Comparison of ENCODE assay signal across 8 cellular contexts in genomic region chr9:137025120-137025966, GRCh38. TPM values are rescaled to one million over a fixed set of nuclear protein-coding genes. Genes with fewer than 3 reads are reported as not detected.
A peak's percentile ranks its signal among the peaks of the same experiment; 100 is the strongest.
DNase-seq lines count a peak whose midpoint lies in the region; TF ChIP-seq lines count a peak whose summit lies in the region.
"Had no signal": no experiment of that assay in that cellular context is flagged by ENCODE, and none has a peak within 500 bp of the region (broad histone marks: within the 10 kb centered on the region; RNA-seq: fewer than 3 reads in every experiment).

No MANE protein-coding gene starts in this region.

- no peaks in the 10 kb centered on the region for H3K9me2 ChIP-seq in Loucy (replicated peaks; ENCODE audit: low read depth, low read length)

- H3K4me3 Mint-ChIP-seq in activated CD4-positive, alpha-beta memory T cell treated with anti-CD3 and anti-CD28 coated beads, Interleukin-2, amount 10 ng/mL, durations not matched to agents 7 days and 5 days: no peak overlapping the region

- peak overlapping the region; percentile 84 for H3K4me2 ChIP-seq in Loucy (ENCODE audit: low read depth, low read length, poor library complexity, severe bottlenecking)

- no peaks in the 10 kb centered on the region for H3K9me3 Mint-ChIP-seq in activated CD4-positive, alpha-beta memory T cell treated with anti-CD3 and anti-CD28 coated beads, Interleukin-2, amount 10 ng/mL, durations not matched to agents 7 days and 5 days

- H3K27ac Mint-ChIP-seq in activated CD4-positive, alpha-beta memory T cell treated with anti-CD3 and anti-CD28 coated beads, Interleukin-2, amount 10 ng/mL, durations not matched to agents 7 days and 5 days: no peak overlapping the region

- peaks cover 4% of the 10 kb centered on the region; the same call in 1 of the 2 replicates for H3F3A ChIP-seq in Loucy (ENCODE audit: low read depth)

- no peaks in the 10 kb centered on the region for H3K36me3 ChIP-seq in Loucy (ENCODE audit: insufficient read depth, low read length)

- CTCF ChIA-PET in activated CD4-positive, alpha-beta memory T cell treated with anti-CD3 and anti-CD28 coated beads, Interleukin-2, amount 10 ng/mL, durations not matched to agents 7 days and 5 days (lab: Charles Lee): interaction anchor here (0.7 to 7.3 kb wide), 6 partner anchors 10 to 206 kb away, joined by 3 to 105 read pairs (median 4); partner anchors contain the start of gene SAPCD2

- peaks cover 5% of the 10 kb centered on the region; the same call in 1 of the 2 replicates for H3K79me2 ChIP-seq in Loucy (ENCODE audit: insufficient read depth, low read length)

- no peaks in the 10 kb centered on the region for H3K9me3 ChIP-seq in Loucy (ENCODE audit: insufficient read depth, low read depth, low read length)

- H4K20me1 ChIP-seq in Loucy (ENCODE audit: insufficient read depth, low read length, poor library complexity, severe bottlenecking): peaks cover 9% of the 10 kb centered on the region

- POLR2A ChIA-PET in activated CD4-positive, alpha-beta memory T cell treated with anti-CD3 and anti-CD28 coated beads, Interleukin-2, amount 10 ng/mL, durations not matched to agents 7 days and 5 days (lab: Charles Lee): interaction anchor here (1.0 to 2.3 kb wide), 4 partner anchors 10 to 29 kb away, joined by 3 to 12 read pairs (median 6); partner anchors contain the start of gene CLIC3

- peaks cover 27% of the 10 kb centered on the region for H3K4me1 Mint-ChIP-seq in activated CD4-positive, alpha-beta memory T cell treated with anti-CD3 and anti-CD28 coated beads, Interleukin-2, amount 10 ng/mL, durations not matched to agents 7 days and 5 days

- H3K4me3 ChIP-seq in Loucy (ENCODE audit: low read length, poor library complexity, severe bottlenecking): no peak overlapping the region

- H3K36me3 Mint-ChIP-seq in activated CD4-positive, alpha-beta memory T cell treated with anti-CD3 and anti-CD28 coated beads, Interleukin-2, amount 10 ng/mL, durations not matched to agents 7 days and 5 days (ENCODE audit: low read depth): no peaks in the 10 kb centered on the region

- TF ChIP-seq CTCF in Loucy (conservative IDR thresholded peaks at IDR 0.05; ENCODE audit: low read length): no peak

- DNase-seq in NCI-H748 (lab: John Stamatoyannopoulos, UW; ENCODE audit: unreplicated experiment) (peak; percentile 94), germinal center (ENCODE audit: low spot score) (peak; percentile 45), substantia nigra (lab: John Stamatoyannopoulos, UW) (peak; percentile 74 to 99 (median 97))
- DNase-seq in activated naive CD4-positive, alpha-beta T cell treated with Interleukin-2 at 50 U/mL for 16 hours: no peak
- DNase-seq in activated CD4-positive, alpha-beta memory T cell treated with anti-CD3 and anti-CD28 coated beads, Interleukin-2, amount 10 ng/mL, durations not matched to agents 7 days and 5 days: no peak
- no peak for DNase-seq in activated naive CD4-positive, alpha-beta T cell treated with anti-CD3 and anti-CD28 coated beads, Interleukin-2, amount 50 U/mL, for 16 hours

- no peaks in the 10 kb centered on the region for H3K27me3 Mint-ChIP-seq in activated CD4-positive, alpha-beta memory T cell treated with anti-CD3 and anti-CD28 coated beads, Interleukin-2, amount 10 ng/mL, durations not matched to agents 7 days and 5 days

- H2AFZ ChIP-seq in Loucy (ENCODE audit: low read length): no peak overlapping the region

- no peak overlapping the region for H3K9ac ChIP-seq in Loucy (ENCODE audit: low read depth, low read length, poor library complexity, severe bottlenecking)

- peaks cover 29% of the 10 kb centered on the region for H3K4me1 ChIP-seq in Loucy (ENCODE audit: insufficient read depth, low read length, poor library complexity, severe bottlenecking)

- peak overlapping the region; percentile 100 for H3K27ac ChIP-seq in substantia nigra (ENCODE audit: low read depth, low read length, poor library complexity, severe bottlenecking)
- H3K27ac ChIP-seq: HL-60 had no signal

- H3K27me3 ChIP-seq in Loucy (ENCODE audit: insufficient read depth, low read length, poor library complexity, severe bottlenecking): no peaks in the 10 kb centered on the region

RNA-seq across cellular contexts. Expression of gene ABCA2, which starts 2.7 kb away (rescaled TPM):
- total RNA-seq in activated CD4-positive, alpha-beta memory T cell treated with anti-CD3 and anti-CD28 coated beads, Interleukin-2, amount 10 ng/mL, durations not matched to agents 7 days and 5 days: 10 to 100 TPM; 55.5 to 65.9 TPM

RNA-seq across cellular contexts. Expression of gene FUT7, which starts 6.5 kb away (rescaled TPM):
- 10 to 100 TPM in 1 of 2 experiments, 1 to 10 TPM in 1; 9.9 to 10.4 TPM for total RNA-seq in activated CD4-positive, alpha-beta memory T cell treated with anti-CD3 and anti-CD28 coated beads, Interleukin-2, amount 10 ng/mL, durations not matched to agents 7 days and 5 days

RNA-seq across cellular contexts. Expression of gene NPDC1, which starts 20.6 kb away (rescaled TPM):
- 10 to 100 TPM; 82.8 to 89.2 TPM for total RNA-seq in activated CD4-positive, alpha-beta memory T cell treated with anti-CD3 and anti-CD28 coated beads, Interleukin-2, amount 10 ng/mL, durations not matched to agents 7 days and 5 days

RNA-seq across cellular contexts. Expression of gene ENTPD2, which starts 28.5 kb away (rescaled TPM):
- under 1 TPM; 0.15 to 0.40 TPM for total RNA-seq in activated CD4-positive, alpha-beta memory T cell treated with anti-CD3 and anti-CD28 coated beads, Interleukin-2, amount 10 ng/mL, durations not matched to agents 7 days and 5 days

RNA-seq across cellular contexts. Expression of gene CLIC3, which starts 29.0 kb away (rescaled TPM):
- 1 to 10 TPM; 3.7 to 4.9 TPM for total RNA-seq in activated CD4-positive, alpha-beta memory T cell treated with anti-CD3 and anti-CD28 coated beads, Interleukin-2, amount 10 ng/mL, durations not matched to agents 7 days and 5 days

Comparison
In these comparisons a context has a peak if more than half of its experiments do, and no peak if none do; other contexts are left out.
1. DNase-seq: peak in NCI-H748 (single experiment), germinal center (single experiment) and substantia nigra (49 of 49); none in activated naive CD4-positive, alpha-beta T cell treated with Interleukin-2 at 50 U/mL for 16 hours (single experiment), activated CD4-positive, alpha-beta memory T cell treated with anti-CD3 and anti-CD28 coated beads, Interleukin-2, amount 10 ng/mL, durations not matched to agents 7 days and 5 days (single experiment) and activated naive CD4-positive, alpha-beta T cell treated with anti-CD3 and anti-CD28 coated beads, Interleukin-2, amount 50 U/mL, for 16 hours (single experiment).